Comparison of ENCODE assay signal across 8 cellular contexts in genomic region chr17:7403043-7403901, GRCh38. TPM values are rescaled to one million over a fixed set of nuclear protein-coding genes. Genes with fewer than 3 reads are reported as not detected.
DNase-seq lines count a peak whose midpoint lies in the region; ATAC-seq and TF ChIP-seq lines count a peak whose summit lies in the region.

No MANE protein-coding gene starts in this region.

- no peaks in the 10 kb centered on the region for H3K9me3 ChIP-seq in stomach

- no peak for TF ChIP-seq CTCF in cardiac fibroblast (IDR thresholded peaks at IDR 0.05; ENCODE audit: low read depth, low read length)
- no peak for TF ChIP-seq CTCF in stomach (IDR thresholded peaks at IDR 0.05)

- peak; percentile 41 for DNase-seq in stimulated activated CD4-positive, alpha-beta T cell treated with anti-CD3 and anti-CD28 coated beads, Interleukin-15, amount 100 ng/mL, for 24 hours
- DNase-seq in stimulated activated CD4-positive, alpha-beta T cell treated with anti-CD3 and anti-CD28 coated beads, Interleukin-12 subunit alpha, Interleukin-12 subunit beta, amount 100 ng/mL, for 4 hours, result no peak
- DNase-seq in RKO (ENCODE audit: low spot score), result peak; percentile 81
- no peak for DNase-seq in cardiac fibroblast (ENCODE audit: low read depth in 2 of 2)
- DNase-seq in left lobe of liver (ENCODE audit: low spot score), result peak; percentile 83
- peak; percentile 33 for DNase-seq in stomach
- DNase-seq in NCI-H226, result no peak

- H3K27me3 ChIP-seq in stomach, result peaks cover 0 to 13% (median 0%) of the 10 kb centered on the region in 3 donors

- WGBS in stomach, 5 donors, result 5 to 8% (median 7%) methylated on average over 12 to 25 of the region's 25 CpGs

- H3K4me3 ChIP-seq in cardiac fibroblast (replicated peaks in 1 of 2; ENCODE audit: low read depth in 2 of 2, low read length in 2 of 2) (peak overlapping the region; percentile 68 to 81), stomach (peak overlapping the region; percentile 71 to 80 (median 74))

- H3K4me1 ChIP-seq in stomach, result peaks cover 30 to 42% (median 35%) of the 10 kb centered on the region in 4 donors

- peak overlapping the region; percentile 90 to 94 (median 93) for H3K27ac ChIP-seq in stomach

- ATAC-seq in left lobe of liver (peak; percentile 60), GM21528 (IDR thresholded peaks at IDR 0.05; ENCODE audit: low FRiP score, unreplicated experiment) (no peak)

- intact Hi-C loops in stomach (cut with DNase I; ENCODE audit: low total_unique reads), result no loop called here

- no peak for TF ChIP-seq POLR2A in stomach (IDR thresholded peaks at IDR 0.05)

- H3K36me3 ChIP-seq in stomach, result no peaks in the 10 kb centered on the region

- TF ChIP-seq EP300 in stomach (IDR thresholded peaks at IDR 0.05), result no peak

RNA-seq across cellular contexts. Expression of gene TMEM256, which starts 0.6 kb away (rescaled TPM):
- 80.1 TPM for total RNA-seq in left lobe of liver
- total RNA-seq in stomach, result 100 to 1,000 TPM in 2 of 5 donors, 10 to 100 TPM in 2, not detected in 1; 39.8 to 347 (median 161) TPM
- polyA plus RNA-seq in stomach, result 100 to 1,000 TPM; 189 to 282 (median 279) TPM

RNA-seq across cellular contexts. Expression of gene NLGN2, which starts 4.4 kb away (rescaled TPM):
- 3.9 TPM for total RNA-seq in left lobe of liver
- total RNA-seq in stomach, result 10 to 100 TPM in 3 of 5 donors, 1 to 10 TPM in 2; 4.6 to 42.0 (median 13.8) TPM
- 1 to 10 TPM; 1.7 to 7.9 (median 1.8) TPM for polyA plus RNA-seq in stomach

RNA-seq across cellular contexts. Expression of gene PLSCR3, which starts 8.9 kb away (rescaled TPM):
- 7.0 TPM for total RNA-seq in left lobe of liver
- total RNA-seq in stomach, result 100 to 1,000 TPM in 1 of 5 donors, 10 to 100 TPM in 2, 1 to 10 TPM in 1, not detected in 1; 7.9 to 101 (median 29.6) TPM
- 10 to 100 TPM; 21.9 to 27.1 (median 24.4) TPM for polyA plus RNA-seq in stomach

RNA-seq across cellular contexts. Expression of gene SPEM1, which starts 16.9 kb away (rescaled TPM):
- not detected for total RNA-seq in left lobe of liver
- not detected for total RNA-seq in stomach
- under 1 TPM in 1 of 3 donors, not detected in 2; 0.20 TPM for polyA plus RNA-seq in stomach

RNA-seq across cellular contexts. Expression of gene SPEM2, which starts 22.1 kb away (rescaled TPM):
- not detected for total RNA-seq in left lobe of liver
- total RNA-seq in stomach, result not detected
- not detected for polyA plus RNA-seq in stomach

Comparison
In these comparisons a context has a peak if more than half of its experiments do, and no peak if none do; other contexts are left out.
1. DNase-seq: peak in stimulated activated CD4-positive, alpha-beta T cell treated with anti-CD3 and anti-CD28 coated beads, Interleukin-15, amount 100 ng/mL, for 24 hours (single experiment), RKO (single experiment), left lobe of liver (single experiment) and stomach (single experiment); none in stimulated activated CD4-positive, alpha-beta T cell treated with anti-CD3 and anti-CD28 coated beads, Interleukin-12 subunit alpha, Interleukin-12 subunit beta, amount 100 ng/mL, for 4 hours (single experiment), cardiac fibroblast (0 of 2) and NCI-H226 (single experiment).